In the genomic region with DNA sequence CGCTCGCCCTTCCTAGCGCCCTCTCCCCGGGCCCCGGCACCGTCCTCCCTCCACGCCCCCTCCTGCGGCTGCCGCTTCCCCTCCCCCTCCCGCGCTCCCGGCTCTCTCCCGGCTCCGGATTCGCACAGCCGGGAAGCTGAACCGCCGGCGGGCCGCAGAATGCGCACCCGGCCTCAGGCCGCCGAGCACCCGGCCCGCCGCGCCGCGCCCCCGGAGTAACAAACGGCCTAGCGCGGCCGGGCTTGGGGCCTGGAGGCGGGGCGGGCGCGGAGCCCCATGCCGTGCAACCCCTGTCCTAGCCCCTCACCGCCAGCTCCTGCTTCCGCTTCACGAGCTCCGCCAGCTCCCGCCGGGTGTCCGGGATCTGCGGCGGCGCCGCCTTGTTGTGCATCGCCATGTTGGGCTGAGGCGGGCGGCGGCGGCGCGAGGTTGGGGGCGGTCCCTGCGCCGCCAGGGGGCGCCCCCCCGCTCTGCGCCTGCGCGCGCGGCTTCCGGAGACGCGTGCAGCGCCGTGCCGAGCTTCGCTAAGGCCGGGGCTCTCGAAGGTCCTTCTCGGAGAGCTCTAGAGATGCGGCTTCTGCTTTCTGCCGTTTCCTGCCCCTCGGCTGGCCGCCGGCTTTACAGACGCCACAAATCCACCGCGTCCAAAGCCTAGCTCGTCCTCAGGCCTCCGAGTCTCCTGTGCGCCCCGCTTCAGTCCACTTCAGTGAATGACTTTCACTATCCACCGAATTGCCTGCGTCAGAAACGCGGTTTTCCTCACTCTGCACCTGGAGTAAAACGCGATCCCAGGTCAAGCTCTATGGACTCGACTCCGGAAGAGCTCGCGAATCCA, we compare ENCODE assay signal across 8 cellular contexts.
DNase-seq lines count a peak whose midpoint lies in the region; ATAC-seq lines count a peak whose summit lies in the region.

A gene (minus strand): TSS at position 417 of the 835 bp plus-strand sequence. CDS start 20 bp downstream, at position 397.

- peak within 1 kb of the TSS; percentile 96 for H3K4me3 Mint-ChIP-seq in memory B cell

- peaks cover 10% of the 10 kb centered on the region for H3K36me3 ChIP-seq in effector memory CD4-positive, alpha-beta T cell (ENCODE audit: control insufficient read depth, insufficient read depth, low read length)

- H3K27me3 Mint-ChIP-seq in memory B cell: no peaks in the 10 kb centered on the region

- peaks cover 10% of the 10 kb centered on the region for H3K4me1 ChIP-seq in effector memory CD4-positive, alpha-beta T cell (ENCODE audit: control insufficient read depth, insufficient read depth, low read length, poor library complexity, severe bottlenecking)

- peak within 1 kb of the TSS; percentile 95 for H3K27ac Mint-ChIP-seq in memory B cell

- peaks cover 3% of the 10 kb centered on the region for H3K36me3 Mint-ChIP-seq in memory B cell

- H3K27me3 ChIP-seq in effector memory CD4-positive, alpha-beta T cell (replicated peaks; ENCODE audit: control insufficient read depth, insufficient read depth, low read length, poor library complexity, severe bottlenecking): no peaks in the 10 kb centered on the region

- no peaks in the 10 kb centered on the region for H3K9me3 ChIP-seq in effector memory CD4-positive, alpha-beta T cell (ENCODE audit: control insufficient read depth, low read length)

- peak within 1 kb of the TSS; percentile 71 for H3K4me3 ChIP-seq in effector memory CD4-positive, alpha-beta T cell (ENCODE audit: insufficient read depth, low read depth, low read length, poor library complexity, severe bottlenecking)

- DNase-seq in CD1c-positive myeloid dendritic cell (ENCODE audit: extremely low spot score) (peak; percentile 96), NCI-H82 treated with DMSO at 0.1 percent for 48 hours (lab: John Stamatoyannopoulos, UW; ENCODE audit: unreplicated experiment) (peak; percentile 38), memory B cell (ENCODE audit: low spot score in 2 of 2) (peak; percentile 84 to 88)
- DNase-seq in activated CD8-positive, alpha-beta memory T cell treated with anti-CD3 and anti-CD28 coated beads for 24 hours: peak; percentile 93
- peak; percentile 71 to 79 (median 73) for DNase-seq in effector memory CD4-positive, alpha-beta T cell
- DNase-seq in stimulated activated CD8-positive, alpha-beta memory T cell treated with anti-CD3 and anti-CD28 coated beads, Interleukin-12 subunit alpha, Interleukin-12 subunit beta, amount 100 ng/mL, for 24 hours (ENCODE audit: extremely low read depth): peak; percentile 57

- H3K4me1 Mint-ChIP-seq in memory B cell: peaks cover 21% of the 10 kb centered on the region

- H3K27ac ChIP-seq in effector memory CD4-positive, alpha-beta T cell (ENCODE audit: insufficient read depth, low read length, poor library complexity, severe bottlenecking): peak within 1 kb of the TSS; percentile 83

- peak; percentile 92 for ATAC-seq in GM19324 (IDR thresholded peaks at IDR 0.05; ENCODE audit: low FRiP score, unreplicated experiment)
- peak; percentile 66 for ATAC-seq in HG03469 (IDR thresholded peaks at IDR 0.05; ENCODE audit: unreplicated experiment)
- ATAC-seq in memory B cell (ENCODE audit: low read depth): peak; percentile 95

- H3K9me3 Mint-ChIP-seq in memory B cell: no peaks in the 10 kb centered on the region

Comparison
In these comparisons a context has a peak if more than half of its experiments do, and no peak if none do; other contexts are left out.
1. Peak in every context shown above with its lines: DNase-seq, ATAC-seq, H3K4me3 ChIP-seq and H3K27ac ChIP-seq.
2. DNase-seq: peak in every context shown above with its lines; median percentile 96 in CD1c-positive myeloid dendritic cell; 93 in activated CD8-positive, alpha-beta memory T cell treated with anti-CD3 and anti-CD28 coated beads for 24 hours; 86 in memory B cell; 73 in effector memory CD4-positive, alpha-beta T cell; 57 in stimulated activated CD8-positive, alpha-beta memory T cell treated with anti-CD3 and anti-CD28 coated beads, Interleukin-12 subunit alpha, Interleukin-12 subunit beta, amount 100 ng/mL, for 24 hours; 38 in NCI-H82 treated with DMSO at 0.1 percent for 48 hours.